In the genomic region with DNA sequence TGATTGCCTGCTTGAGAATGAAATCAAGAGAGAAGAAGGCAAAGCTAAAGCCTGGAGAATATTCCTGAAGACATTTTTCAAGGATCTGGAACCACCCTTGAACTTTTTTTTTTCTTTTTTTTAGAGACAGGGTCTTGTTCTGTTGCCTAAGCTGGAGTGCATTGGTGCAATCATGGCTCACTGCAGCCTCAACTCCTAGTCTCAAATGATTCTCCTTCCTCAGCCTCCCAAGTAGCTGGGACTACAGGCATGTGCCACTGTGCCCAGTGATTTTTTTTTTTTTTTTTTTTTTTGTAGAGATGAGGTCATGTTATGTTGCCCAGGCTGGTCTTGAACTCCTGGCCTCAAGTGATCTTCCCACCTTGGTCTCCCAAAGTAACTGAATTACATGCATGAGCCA, we compare ENCODE assay signal across 4 cellular contexts.
TF ChIP-seq lines count a peak whose summit lies in the region.

No MANE protein-coding gene starts in this region.

TF ChIP-seq in SK-N-SH, 30 proteins besides CTCF, POLR2A, EP300 and RAD21:
- TF ChIP-seq RXRA (IDR thresholded peaks at IDR 0.05; ENCODE audit: borderline replicate concordance, low read depth), result no peak
- no peak for TF ChIP-seq RFX5 (IDR thresholded peaks at IDR 0.05; ENCODE audit: low read length)
- TF ChIP-seq USF1 (IDR thresholded peaks at IDR 0.05; ENCODE audit: borderline replicate concordance, low read depth), result no peak
- TF ChIP-seq YY1 (IDR thresholded peaks at IDR 0.05; ENCODE audit: low read depth), result no peak
- TF ChIP-seq SMC3 (IDR thresholded peaks at IDR 0.05; ENCODE audit: low read depth, low read length), result no peak
- TF ChIP-seq FOXM1 (IDR thresholded peaks at IDR 0.05; ENCODE audit: low read depth), result no peak
- TF ChIP-seq USF2 (IDR thresholded peaks at IDR 0.05; ENCODE audit: borderline replicate concordance, low read depth, low read length), result no peak
- no peak for TF ChIP-seq POLR2AphosphoS5 (IDR thresholded peaks at IDR 0.05; ENCODE audit: low read depth, low read length)
- TF ChIP-seq, protein P1, sequence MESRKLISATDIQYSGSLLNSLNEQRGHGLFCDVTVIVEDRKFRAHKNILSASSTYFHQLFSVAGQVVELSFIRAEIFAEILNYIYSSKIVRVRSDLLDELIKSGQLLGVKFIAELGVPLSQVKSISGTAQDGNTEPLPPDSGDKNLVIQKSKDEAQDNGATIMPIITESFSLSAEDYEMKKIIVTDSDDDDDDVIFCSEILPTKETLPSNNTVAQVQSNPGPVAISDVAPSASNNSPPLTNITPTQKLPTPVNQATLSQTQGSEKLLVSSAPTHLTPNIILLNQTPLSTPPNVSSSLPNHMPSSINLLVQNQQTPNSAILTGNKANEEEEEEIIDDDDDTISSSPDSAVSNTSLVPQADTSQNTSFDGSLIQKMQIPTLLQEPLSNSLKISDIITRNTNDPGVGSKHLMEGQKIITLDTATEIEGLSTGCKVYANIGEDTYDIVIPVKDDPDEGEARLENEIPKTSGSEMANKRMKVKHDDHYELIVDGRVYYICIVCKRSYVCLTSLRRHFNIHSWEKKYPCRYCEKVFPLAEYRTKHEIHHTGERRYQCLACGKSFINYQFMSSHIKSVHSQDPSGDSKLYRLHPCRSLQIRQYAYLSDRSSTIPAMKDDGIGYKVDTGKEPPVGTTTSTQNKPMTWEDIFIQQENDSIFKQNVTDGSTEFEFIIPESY (IDR thresholded peaks at IDR 0.05; ENCODE audit: borderline replicate concordance, low read depth), result no peak
- no peak for TF ChIP-seq JUND (IDR thresholded peaks at IDR 0.05)
- no peak for TF ChIP-seq RCOR1 (IDR thresholded peaks at IDR 0.05; ENCODE audit: low read length)
- no peak for TF ChIP-seq CHD2 (IDR thresholded peaks at IDR 0.05; ENCODE audit: low read length, partially characterized antibody)

TF ChIP-seq in SK-N-SH treated with all-trans-retinoic acid at 6 μM for 48 hours, 23 proteins besides CTCF, POLR2A, EP300 and RAD21 (continues in another document):
- no peak for TF ChIP-seq ZFP30 (CRISPR knock-in tag; IDR thresholded peaks at IDR 0.05)
- TF ChIP-seq PPARA (CRISPR knock-in tag; IDR thresholded peaks at IDR 0.05; ENCODE audit: borderline replicate concordance), result no peak
- no peak for TF ChIP-seq RARB (CRISPR knock-in tag; IDR thresholded peaks at IDR 0.05)
- TF ChIP-seq, protein P2, sequence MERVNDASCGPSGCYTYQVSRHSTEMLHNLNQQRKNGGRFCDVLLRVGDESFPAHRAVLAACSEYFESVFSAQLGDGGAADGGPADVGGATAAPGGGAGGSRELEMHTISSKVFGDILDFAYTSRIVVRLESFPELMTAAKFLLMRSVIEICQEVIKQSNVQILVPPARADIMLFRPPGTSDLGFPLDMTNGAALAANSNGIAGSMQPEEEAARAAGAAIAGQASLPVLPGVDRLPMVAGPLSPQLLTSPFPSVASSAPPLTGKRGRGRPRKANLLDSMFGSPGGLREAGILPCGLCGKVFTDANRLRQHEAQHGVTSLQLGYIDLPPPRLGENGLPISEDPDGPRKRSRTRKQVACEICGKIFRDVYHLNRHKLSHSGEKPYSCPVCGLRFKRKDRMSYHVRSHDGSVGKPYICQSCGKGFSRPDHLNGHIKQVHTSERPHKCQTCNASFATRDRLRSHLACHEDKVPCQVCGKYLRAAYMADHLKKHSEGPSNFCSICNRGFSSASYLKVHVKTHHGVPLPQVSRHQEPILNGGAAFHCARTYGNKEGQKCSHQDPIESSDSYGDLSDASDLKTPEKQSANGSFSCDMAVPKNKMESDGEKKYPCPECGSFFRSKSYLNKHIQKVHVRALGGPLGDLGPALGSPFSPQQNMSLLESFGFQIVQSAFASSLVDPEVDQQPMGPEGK (CRISPR knock-in tag; IDR thresholded peaks at IDR 0.05; ENCODE audit: borderline replicate concordance), result no peak
- no peak for TF ChIP-seq BACH2 (CRISPR knock-in tag; IDR thresholded peaks at IDR 0.05; ENCODE audit: borderline replicate concordance)
- TF ChIP-seq ISL1 (CRISPR knock-in tag; IDR thresholded peaks at IDR 0.05), result no peak
- no peak for TF ChIP-seq ZNF565 (CRISPR knock-in tag; conservative IDR thresholded peaks at IDR 0.05; ENCODE audit: low read depth)
- TF ChIP-seq TCF4 (CRISPR knock-in tag; IDR thresholded peaks at IDR 0.05; ENCODE audit: borderline replicate concordance), result no peak
- TF ChIP-seq ZC3H10 (CRISPR knock-in tag; IDR thresholded peaks at IDR 0.05), result no peak
- no peak for TF ChIP-seq ZNF70 (CRISPR knock-in tag; IDR thresholded peaks at IDR 0.05)
- no peak for TF ChIP-seq SNAI2 (CRISPR knock-in tag; IDR thresholded peaks at IDR 0.05)
- TF ChIP-seq POU6F1 (CRISPR knock-in tag; IDR thresholded peaks at IDR 0.05; ENCODE audit: borderline replicate concordance, low read depth), result no peak

TF ChIP-seq in K562, 482 proteins besides CTCF, POLR2A, EP300 and RAD21:
- no peak for TF ChIP-seq SPI1 (IDR thresholded peaks at IDR 0.05; ENCODE audit: borderline replicate concordance, low read depth, low read length)
- 0 out of 2 replicates have a peak, but pooled peaks have one; percentile 7 for TF ChIP-seq ATF3 (IDR thresholded peaks at IDR 0.05)
- no peak for TF ChIP-seq ATF3 (CRISPR knock-in tag; conservative IDR thresholded peaks at IDR 0.05)
TF ChIP-seq in K562: peak in this region for 1.

TF ChIP-seq in WTC11, 78 proteins besides CTCF, POLR2A, EP300 and RAD21:
- TF ChIP-seq, protein P3, sequence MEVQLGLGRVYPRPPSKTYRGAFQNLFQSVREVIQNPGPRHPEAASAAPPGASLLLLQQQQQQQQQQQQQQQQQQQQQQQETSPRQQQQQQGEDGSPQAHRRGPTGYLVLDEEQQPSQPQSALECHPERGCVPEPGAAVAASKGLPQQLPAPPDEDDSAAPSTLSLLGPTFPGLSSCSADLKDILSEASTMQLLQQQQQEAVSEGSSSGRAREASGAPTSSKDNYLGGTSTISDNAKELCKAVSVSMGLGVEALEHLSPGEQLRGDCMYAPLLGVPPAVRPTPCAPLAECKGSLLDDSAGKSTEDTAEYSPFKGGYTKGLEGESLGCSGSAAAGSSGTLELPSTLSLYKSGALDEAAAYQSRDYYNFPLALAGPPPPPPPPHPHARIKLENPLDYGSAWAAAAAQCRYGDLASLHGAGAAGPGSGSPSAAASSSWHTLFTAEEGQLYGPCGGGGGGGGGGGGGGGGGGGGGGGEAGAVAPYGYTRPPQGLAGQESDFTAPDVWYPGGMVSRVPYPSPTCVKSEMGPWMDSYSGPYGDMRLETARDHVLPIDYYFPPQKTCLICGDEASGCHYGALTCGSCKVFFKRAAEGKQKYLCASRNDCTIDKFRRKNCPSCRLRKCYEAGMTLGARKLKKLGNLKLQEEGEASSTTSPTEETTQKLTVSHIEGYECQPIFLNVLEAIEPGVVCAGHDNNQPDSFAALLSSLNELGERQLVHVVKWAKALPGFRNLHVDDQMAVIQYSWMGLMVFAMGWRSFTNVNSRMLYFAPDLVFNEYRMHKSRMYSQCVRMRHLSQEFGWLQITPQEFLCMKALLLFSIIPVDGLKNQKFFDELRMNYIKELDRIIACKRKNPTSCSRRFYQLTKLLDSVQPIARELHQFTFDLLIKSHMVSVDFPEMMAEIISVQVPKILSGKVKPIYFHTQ (CRISPR knock-in tag; IDR thresholded peaks at IDR 0.05), result no peak
- no peak for TF ChIP-seq ZNF281 (CRISPR knock-in tag; IDR thresholded peaks at IDR 0.05)
- TF ChIP-seq, protein P4, sequence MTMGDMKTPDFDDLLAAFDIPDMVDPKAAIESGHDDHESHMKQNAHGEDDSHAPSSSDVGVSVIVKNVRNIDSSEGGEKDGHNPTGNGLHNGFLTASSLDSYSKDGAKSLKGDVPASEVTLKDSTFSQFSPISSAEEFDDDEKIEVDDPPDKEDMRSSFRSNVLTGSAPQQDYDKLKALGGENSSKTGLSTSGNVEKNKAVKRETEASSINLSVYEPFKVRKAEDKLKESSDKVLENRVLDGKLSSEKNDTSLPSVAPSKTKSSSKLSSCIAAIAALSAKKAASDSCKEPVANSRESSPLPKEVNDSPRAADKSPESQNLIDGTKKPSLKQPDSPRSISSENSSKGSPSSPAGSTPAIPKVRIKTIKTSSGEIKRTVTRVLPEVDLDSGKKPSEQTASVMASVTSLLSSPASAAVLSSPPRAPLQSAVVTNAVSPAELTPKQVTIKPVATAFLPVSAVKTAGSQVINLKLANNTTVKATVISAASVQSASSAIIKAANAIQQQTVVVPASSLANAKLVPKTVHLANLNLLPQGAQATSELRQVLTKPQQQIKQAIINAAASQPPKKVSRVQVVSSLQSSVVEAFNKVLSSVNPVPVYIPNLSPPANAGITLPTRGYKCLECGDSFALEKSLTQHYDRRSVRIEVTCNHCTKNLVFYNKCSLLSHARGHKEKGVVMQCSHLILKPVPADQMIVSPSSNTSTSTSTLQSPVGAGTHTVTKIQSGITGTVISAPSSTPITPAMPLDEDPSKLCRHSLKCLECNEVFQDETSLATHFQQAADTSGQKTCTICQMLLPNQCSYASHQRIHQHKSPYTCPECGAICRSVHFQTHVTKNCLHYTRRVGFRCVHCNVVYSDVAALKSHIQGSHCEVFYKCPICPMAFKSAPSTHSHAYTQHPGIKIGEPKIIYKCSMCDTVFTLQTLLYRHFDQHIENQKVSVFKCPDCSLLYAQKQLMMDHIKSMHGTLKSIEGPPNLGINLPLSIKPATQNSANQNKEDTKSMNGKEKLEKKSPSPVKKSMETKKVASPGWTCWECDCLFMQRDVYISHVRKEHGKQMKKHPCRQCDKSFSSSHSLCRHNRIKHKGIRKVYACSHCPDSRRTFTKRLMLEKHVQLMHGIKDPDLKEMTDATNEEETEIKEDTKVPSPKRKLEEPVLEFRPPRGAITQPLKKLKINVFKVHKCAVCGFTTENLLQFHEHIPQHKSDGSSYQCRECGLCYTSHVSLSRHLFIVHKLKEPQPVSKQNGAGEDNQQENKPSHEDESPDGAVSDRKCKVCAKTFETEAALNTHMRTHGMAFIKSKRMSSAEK (CRISPR knock-in tag; IDR thresholded peaks at IDR 0.05; ENCODE audit: borderline replicate concordance), result no peak
- no peak for TF ChIP-seq NFYB (CRISPR knock-in tag; conservative IDR thresholded peaks at IDR 0.05; ENCODE audit: low read depth)
- TF ChIP-seq ELF4 (CRISPR knock-in tag; IDR thresholded peaks at IDR 0.05; ENCODE audit: low read depth), result no peak
- TF ChIP-seq MXD4 (CRISPR knock-in tag; IDR thresholded peaks at IDR 0.05; ENCODE audit: borderline replicate concordance), result no peak
